In the genomic region with DNA sequence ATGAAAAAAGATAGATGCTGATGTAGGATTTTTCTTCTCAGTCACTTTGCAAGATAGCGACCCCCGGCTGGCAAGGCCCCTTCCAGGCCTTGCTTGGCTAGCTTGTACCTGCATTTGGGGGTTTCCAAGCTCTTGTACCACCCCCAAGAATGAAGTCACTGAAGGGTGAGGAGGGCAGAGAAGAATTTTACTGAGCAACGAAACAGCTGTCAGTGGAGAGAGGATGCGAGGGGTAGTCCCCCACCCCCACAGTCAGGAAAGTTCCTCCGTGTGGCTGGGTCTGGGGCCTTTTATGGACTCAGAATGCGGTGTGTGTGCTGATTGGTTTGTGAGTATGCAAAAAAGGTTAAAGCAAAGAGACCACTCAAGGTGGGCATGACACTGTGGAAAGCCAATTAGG, we compare ENCODE assay signal across 1 cellular context.
TF ChIP-seq lines count a peak whose summit lies in the region.

No MANE protein-coding gene starts in this region.

TF ChIP-seq in GM23338, 12 proteins besides CTCF, POLR2A, EP300 and RAD21 (continued from another document):
- no peak for TF ChIP-seq EZH2phosphoT487 (IDR thresholded peaks at IDR 0.05; ENCODE audit: unreplicated experiment)
- TF ChIP-seq, protein P1, sequence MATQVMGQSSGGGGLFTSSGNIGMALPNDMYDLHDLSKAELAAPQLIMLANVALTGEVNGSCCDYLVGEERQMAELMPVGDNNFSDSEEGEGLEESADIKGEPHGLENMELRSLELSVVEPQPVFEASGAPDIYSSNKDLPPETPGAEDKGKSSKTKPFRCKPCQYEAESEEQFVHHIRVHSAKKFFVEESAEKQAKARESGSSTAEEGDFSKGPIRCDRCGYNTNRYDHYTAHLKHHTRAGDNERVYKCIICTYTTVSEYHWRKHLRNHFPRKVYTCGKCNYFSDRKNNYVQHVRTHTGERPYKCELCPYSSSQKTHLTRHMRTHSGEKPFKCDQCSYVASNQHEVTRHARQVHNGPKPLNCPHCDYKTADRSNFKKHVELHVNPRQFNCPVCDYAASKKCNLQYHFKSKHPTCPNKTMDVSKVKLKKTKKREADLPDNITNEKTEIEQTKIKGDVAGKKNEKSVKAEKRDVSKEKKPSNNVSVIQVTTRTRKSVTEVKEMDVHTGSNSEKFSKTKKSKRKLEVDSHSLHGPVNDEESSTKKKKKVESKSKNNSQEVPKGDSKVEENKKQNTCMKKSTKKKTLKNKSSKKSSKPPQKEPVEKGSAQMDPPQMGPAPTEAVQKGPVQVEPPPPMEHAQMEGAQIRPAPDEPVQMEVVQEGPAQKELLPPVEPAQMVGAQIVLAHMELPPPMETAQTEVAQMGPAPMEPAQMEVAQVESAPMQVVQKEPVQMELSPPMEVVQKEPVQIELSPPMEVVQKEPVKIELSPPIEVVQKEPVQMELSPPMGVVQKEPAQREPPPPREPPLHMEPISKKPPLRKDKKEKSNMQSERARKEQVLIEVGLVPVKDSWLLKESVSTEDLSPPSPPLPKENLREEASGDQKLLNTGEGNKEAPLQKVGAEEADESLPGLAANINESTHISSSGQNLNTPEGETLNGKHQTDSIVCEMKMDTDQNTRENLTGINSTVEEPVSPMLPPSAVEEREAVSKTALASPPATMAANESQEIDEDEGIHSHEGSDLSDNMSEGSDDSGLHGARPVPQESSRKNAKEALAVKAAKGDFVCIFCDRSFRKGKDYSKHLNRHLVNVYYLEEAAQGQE (IDR thresholded peaks at IDR 0.05; ENCODE audit: unreplicated experiment), result no peak
